Comparison of ENCODE assay signal across 32 cellular contexts in genomic region chr3:146331967-146332366, GRCh38.
"Had no signal": no experiment of that assay in that cellular context is flagged by ENCODE, and none has a peak within 500 bp of the region (broad histone marks: within the 10 kb centered on the region; RNA-seq: fewer than 3 reads in every experiment).

No MANE protein-coding gene starts in this region.

- H3K27ac Mint-ChIP-seq: activated B cell treated with CpG ODN at 0.5 μM for 24 hours; activated CD8-positive, alpha-beta T cell treated with anti-CD3 and anti-CD28 coated beads for 36 hours; activated naive CD4-positive, alpha-beta T cell treated with anti-CD3 and anti-CD28 coated beads for 36 hours; activated naive CD4-positive, alpha-beta T cell treated with anti-CD3 and anti-CD28 coated beads, Interleukin-2, amount 50 U/mL, for 24 hours; activated naive CD8-positive, alpha-beta T cell treated with anti-CD3 and anti-CD28 coated beads, Interleukin-2, amount 10 ng/mL, durations not matched to agents 7 days and 5 days; activated T-helper 1 cell treated with anti-CD3 and anti-CD28 coated beads, Interleukin-12 subunit alpha, Interleukin-12 subunit beta, Interleukin-2, Interleukin-4 antibody, amounts not matched to agents 30 ng/mL and 10 ng/mL and 1 ng/mL, durations not matched to agents 14 hours and 24 hours and 36 hours; activated T-helper 2 cell treated with anti-CD3 and anti-CD28 coated beads, Interferon-gamma antibody, Interleukin-2, Interleukin-4, amounts not matched to agents 10 μg/mL and 5 μg/mL and 100 μg/mL, durations not matched to agents 14 hours and 24 hours and 36 hours; brain; dendritic cell treated with granulocyte-macrophage colony-stimulating factor and Interleukin-4, amounts not matched to agents 40 ng/mL and 50 ng/mL, for 4 days; endodermal cell had no signal

- H3K36me3 ChIP-seq: ascending aorta, breast epithelium, cardiac muscle cell, esophagus muscularis mucosa, gastrocnemius medialis, heart left ventricle had no signal

- ATAC-seq: activated CD4-positive, CD25-positive, alpha-beta regulatory T cell treated with anti-CD3 and anti-CD28 coated beads, Interleukin-2, amount 50 U/mL, for 24 hours; activated CD8-positive, alpha-beta T cell treated with anti-CD3 and anti-CD28 coated beads for 36 hours; activated T-cell treated with anti-CD3 and anti-CD28 coated beads, Interleukin-2, amount 50 U/mL, for 4 hours; gastrocnemius medialis; heart left ventricle had no signal

- H3K9me3 Mint-ChIP-seq: activated B cell treated with CpG ODN at 0.5 μM for 24 hours; activated CD8-positive, alpha-beta T cell treated with anti-CD3 and anti-CD28 coated beads for 36 hours; activated naive CD4-positive, alpha-beta T cell treated with anti-CD3 and anti-CD28 coated beads for 36 hours; activated naive CD4-positive, alpha-beta T cell treated with anti-CD3 and anti-CD28 coated beads, Interleukin-2, amount 50 U/mL, for 24 hours; activated naive CD8-positive, alpha-beta T cell treated with anti-CD3 and anti-CD28 coated beads, Interleukin-2, amount 10 ng/mL, durations not matched to agents 7 days and 5 days; activated T-cell treated with anti-CD3 and anti-CD28 coated beads, Interleukin-2, amount 50 U/mL, for 4 hours; activated T-helper 1 cell treated with anti-CD3 and anti-CD28 coated beads, Interleukin-12 subunit alpha, Interleukin-12 subunit beta, Interleukin-2, Interleukin-4 antibody, amounts not matched to agents 30 ng/mL and 10 ng/mL and 1 ng/mL, durations not matched to agents 14 hours and 24 hours and 36 hours; activated T-helper 2 cell treated with anti-CD3 and anti-CD28 coated beads, Interferon-gamma antibody, Interleukin-2, Interleukin-4, amounts not matched to agents 10 μg/mL and 5 μg/mL and 100 μg/mL, durations not matched to agents 14 hours and 24 hours and 36 hours; brain; dendritic cell treated with granulocyte-macrophage colony-stimulating factor and Interleukin-4, amounts not matched to agents 40 ng/mL and 50 ng/mL, for 4 days had no signal

- H3K27me3 Mint-ChIP-seq: activated B cell treated with CpG ODN at 0.5 μM for 24 hours; activated naive CD4-positive, alpha-beta T cell treated with anti-CD3 and anti-CD28 coated beads, Interleukin-2, amount 50 U/mL, for 24 hours; brain; dendritic cell treated with granulocyte-macrophage colony-stimulating factor and Interleukin-4, amounts not matched to agents 40 ng/mL and 50 ng/mL, for 4 days had no signal

- H3K27me3 ChIP-seq: ascending aorta, breast epithelium, cardiac muscle cell, esophagus muscularis mucosa, gastrocnemius medialis, heart left ventricle had no signal

- H3K4me1 Mint-ChIP-seq: activated B cell treated with CpG ODN at 0.5 μM for 24 hours; activated naive CD4-positive, alpha-beta T cell treated with anti-CD3 and anti-CD28 coated beads, Interleukin-2, amount 50 U/mL, for 24 hours; activated naive CD8-positive, alpha-beta T cell treated with anti-CD3 and anti-CD28 coated beads, Interleukin-2, amount 10 ng/mL, durations not matched to agents 7 days and 5 days; brain had no signal

- H3K4me1 ChIP-seq: ascending aorta, breast epithelium, gastrocnemius medialis had no signal

- H3K9me3 ChIP-seq: ascending aorta, breast epithelium, esophagus muscularis mucosa, gastrocnemius medialis, heart left ventricle had no signal

- H3K4me3 Mint-ChIP-seq: activated B cell treated with CpG ODN at 0.5 μM for 24 hours; activated CD8-positive, alpha-beta T cell treated with anti-CD3 and anti-CD28 coated beads for 36 hours; activated naive CD4-positive, alpha-beta T cell treated with anti-CD3 and anti-CD28 coated beads for 36 hours; activated naive CD4-positive, alpha-beta T cell treated with anti-CD3 and anti-CD28 coated beads, Interleukin-2, amount 50 U/mL, for 24 hours; activated naive CD8-positive, alpha-beta T cell treated with anti-CD3 and anti-CD28 coated beads, Interleukin-2, amount 10 ng/mL, durations not matched to agents 7 days and 5 days; activated T-cell treated with anti-CD3 and anti-CD28 coated beads, Interleukin-2, amount 50 U/mL, for 4 hours; activated T-helper 1 cell treated with anti-CD3 and anti-CD28 coated beads, Interleukin-12 subunit alpha, Interleukin-12 subunit beta, Interleukin-2, Interleukin-4 antibody, amounts not matched to agents 30 ng/mL and 10 ng/mL and 1 ng/mL, durations not matched to agents 14 hours and 24 hours and 36 hours; brain; dendritic cell treated with granulocyte-macrophage colony-stimulating factor and Interleukin-4, amounts not matched to agents 40 ng/mL and 50 ng/mL, for 4 days; endodermal cell had no signal

- H3K27ac ChIP-seq: ascending aorta, breast epithelium, cardiac muscle cell, coronary artery, dorsolateral prefrontal cortex, esophagus muscularis mucosa, gastrocnemius medialis, heart left ventricle, VCaP had no signal

- H3K36me3 Mint-ChIP-seq: activated naive CD4-positive, alpha-beta T cell treated with anti-CD3 and anti-CD28 coated beads, Interleukin-2, amount 50 U/mL, for 24 hours; activated naive CD8-positive, alpha-beta T cell treated with anti-CD3 and anti-CD28 coated beads, Interleukin-2, amount 10 ng/mL, durations not matched to agents 7 days and 5 days; brain had no signal

- H3K4me3 ChIP-seq: ascending aorta, breast epithelium, cardiac muscle cell, coronary artery, dorsolateral prefrontal cortex, esophagus muscularis mucosa, gastrocnemius medialis, heart left ventricle had no signal

- DNase-seq: activated B cell treated with CpG ODN at 0.5 μM for 24 hours; activated CD4-positive, alpha-beta T cell treated with anti-CD3 and anti-CD28 coated beads for 48 hours; activated CD4-positive, alpha-beta T cell treated with anti-CD3 and anti-CD28 coated beads, Interleukin-2, amount 50 U/mL, for 1 hour; activated CD4-positive, alpha-beta T cell treated with anti-CD3 and anti-CD28 coated beads, Interleukin-2, amount 50 U/mL, for 48 hours; activated CD8-positive, alpha-beta memory T cell treated with anti-CD3 and anti-CD28 coated beads for 24 hours; activated CD8-positive, alpha-beta T cell treated with anti-CD3 and anti-CD28 coated beads for 36 hours; activated effector memory CD4-positive, alpha-beta T cell treated with anti-CD3 and anti-CD28 coated beads, Interleukin-2, amount 50 U/mL, for 16 hours; activated naive CD4-positive, alpha-beta T cell treated with anti-CD3 and anti-CD28 coated beads for 36 hours; activated naive CD8-positive, alpha-beta T cell treated with anti-CD3 and anti-CD28 coated beads, Interleukin-2, amount 10 ng/mL, durations not matched to agents 7 days and 5 days; activated T-cell treated with anti-CD3 and anti-CD28 coated beads, Interleukin-2, amount 50 U/mL, for 4 hours; central memory CD4-positive, alpha-beta T cell; cerebellar nuclear complex; dorsolateral prefrontal cortex; effector memory CD4-positive, alpha-beta T cell; endodermal cell; erythroblast; gastrocnemius medialis; glutamatergic neuron; heart left ventricle; T-helper 2 cell had no signal
